In the genomic region with DNA sequence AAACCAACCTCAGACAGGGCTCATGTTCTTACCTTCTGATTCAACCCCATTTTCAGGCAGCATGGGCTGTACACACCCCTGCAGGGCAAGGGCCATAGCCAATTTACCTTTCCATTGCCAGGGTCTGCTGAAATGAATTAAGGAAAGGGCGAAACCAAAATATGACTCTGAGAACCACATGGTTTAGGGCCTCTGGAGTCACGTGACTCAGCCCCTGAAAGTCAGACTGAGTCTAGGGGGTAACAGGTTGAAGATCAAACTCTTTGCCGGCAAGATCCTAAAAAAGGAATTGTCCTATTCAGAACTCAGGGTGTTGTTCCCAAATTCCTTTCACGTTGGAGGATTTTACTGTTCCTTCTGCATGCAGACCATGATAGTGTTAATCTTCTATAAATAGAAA, we compare ENCODE assay signal across 9 cellular contexts.
"Had no signal": no experiment of that assay in that cellular context is flagged by ENCODE, and none has a peak within 500 bp of the region (broad histone marks: within the 10 kb centered on the region; RNA-seq: fewer than 3 reads in every experiment).

No MANE protein-coding gene starts in this region.

- H3K4me3 Mint-ChIP-seq: HFFc6 had no signal

- H3K9ac ChIP-seq: GM23248 had no signal

- H3K36me3 ChIP-seq: HAP-1 had no signal

- H3K9me3 ChIP-seq: HAP-1 had no signal

- H3K27ac Mint-ChIP-seq: HFFc6 had no signal

- DNase-seq: GM23248, H7, HFFc6, IMR-90, Kasumi-1, KG1 had no signal

- H3K4me3 ChIP-seq: GM23248, HAP-1 had no signal

- H3K27ac ChIP-seq: GM23248, HL-60 had no signal

- H2AFZ ChIP-seq: GM23248 had no signal

- ATAC-seq: HCT116 had no signal
